In genomic region chr1:214432247-214432646, GRCh38 we compare ENCODE assay signal across 8 cellular contexts.
"Had no signal": no experiment of that assay in that cellular context is flagged by ENCODE, and none has a peak within 500 bp of the region (broad histone marks: within the 10 kb centered on the region; RNA-seq: fewer than 3 reads in every experiment).

No MANE protein-coding gene starts in this region.

- H2AFZ ChIP-seq: GM23248 had no signal

- H3K36me3 ChIP-seq: HAP-1 had no signal

- H3K9me3 ChIP-seq: HAP-1 had no signal

- H3K4me3 Mint-ChIP-seq: IgD-negative memory B cell had no signal

- FAIRE-seq: HTR-8/SVneo had no signal

- ATAC-seq: HCT116 had no signal

- H3K9ac ChIP-seq: GM23248 had no signal

- H3K27ac ChIP-seq: GM23248 had no signal

- H3K4me3 ChIP-seq: GM23248, HAP-1 had no signal

- H3K27ac Mint-ChIP-seq: IgD-negative memory B cell had no signal

- DNase-seq: GM23248, GOT3, H7, KG1 had no signal
